8 cellular contexts compared by ENCODE assay signal in the genomic region with DNA sequence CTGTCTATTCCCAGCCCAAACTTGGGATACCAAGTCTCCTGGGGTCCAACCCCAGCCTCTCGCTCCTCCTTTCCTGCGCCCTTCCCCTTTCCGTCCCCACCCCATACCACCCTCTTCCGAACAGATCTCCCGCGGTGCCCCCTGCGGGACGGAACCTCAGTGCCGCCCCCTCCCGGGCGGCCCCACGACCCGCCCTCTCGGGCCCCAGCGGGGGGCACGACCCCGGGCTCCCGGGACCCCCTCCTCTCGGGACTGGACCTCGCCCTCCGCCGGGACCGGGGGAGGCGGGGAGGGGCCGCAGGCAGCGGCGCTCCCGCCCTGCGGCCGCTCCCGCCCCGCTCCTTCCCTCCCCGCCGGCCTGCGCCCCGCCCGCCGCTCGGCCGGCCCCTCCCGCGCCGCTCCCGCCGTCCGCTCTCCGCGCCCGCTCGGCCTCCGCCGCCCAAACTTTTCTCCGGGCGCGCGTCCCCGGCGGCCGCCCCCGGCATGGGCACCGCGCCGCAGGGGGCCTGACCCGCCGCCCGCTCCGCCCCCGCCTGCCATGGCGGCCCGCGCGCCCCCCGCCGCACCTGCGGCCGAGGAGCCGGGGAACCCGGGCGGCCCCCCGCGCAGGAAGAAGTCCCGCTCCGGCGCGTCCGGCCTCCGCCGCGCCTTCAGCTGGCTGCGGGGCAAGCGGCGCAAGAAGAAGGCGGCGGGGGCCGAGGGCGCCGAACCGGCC. TPM values are rescaled to one million over a fixed set of nuclear protein-coding genes. Genes with fewer than 3 reads are reported as not detected.
DNase-seq lines count a peak whose midpoint lies in the region; ATAC-seq and TF ChIP-seq lines count a peak whose summit lies in the region.

No MANE protein-coding gene starts in this region.

- H3K4me1 ChIP-seq in Peyer's patch = peaks cover 0 to 31% (median 8%) of the 10 kb centered on the region in 4 donors

- H3K27ac ChIP-seq in Peyer's patch (peak overlapping the region; percentile 49 to 98 (median 96)), epithelial cell of prostate (peak overlapping the region; percentile 93)

- H3K4me1 Mint-ChIP-seq in naive B cell = peaks cover 0 to 7% (median 0%) of the 10 kb centered on the region in 3 donors

- TF ChIP-seq POLR2A in Peyer's patch (IDR thresholded peaks at IDR 0.05) = peak in 1 of 2 donors; percentile 32

- H3K27me3 ChIP-seq in Peyer's patch = no peaks in the 10 kb centered on the region

- H3K36me3 ChIP-seq in Peyer's patch = peaks cover 0 to 3% (median 0%) of the 10 kb centered on the region in 3 donors

- H3K27me3 Mint-ChIP-seq in naive B cell = peaks cover 18 to 52% (median 30%) of the 10 kb centered on the region in 3 donors

- H3K4me3 Mint-ChIP-seq in naive B cell = peak overlapping the region; percentile 62 to 86 (median 78)

- peak in 4 of 6 experiments; percentile 9 to 44 (median 40) for TF ChIP-seq CTCF in Peyer's patch (IDR thresholded peaks at IDR 0.05)

- peak overlapping the region; percentile 52 to 86 (median 64) for H3K4me3 ChIP-seq in Peyer's patch

- ATAC-seq in naive B cell (ENCODE audit: low read depth in 2 of 2) (peak; percentile 21 to 35), GM18868 (IDR thresholded peaks at IDR 0.05; ENCODE audit: unreplicated experiment) (no peak), HG03135 (IDR thresholded peaks at IDR 0.05; ENCODE audit: unreplicated experiment) (no peak)

- no peaks in the 10 kb centered on the region for H3K36me3 Mint-ChIP-seq in naive B cell

- no peak overlapping the region for H3K27ac Mint-ChIP-seq in naive B cell

- H3K9me3 ChIP-seq in Peyer's patch = no peaks in the 10 kb centered on the region

- no peaks in the 10 kb centered on the region for H3K9me3 Mint-ChIP-seq in naive B cell

- DNase-seq in NCI-H82 (lab: John Stamatoyannopoulos, UW) (peak; percentile 28), NCI-H82 treated with DMSO at 0.1 percent for 48 hours (lab: John Stamatoyannopoulos, UW; ENCODE audit: unreplicated experiment) (no peak), Peyer's patch (peak in 1 of 3 donors; percentile 81), epithelial cell of prostate (ENCODE audit: low read depth, low spot score) (no peak), naive B cell (no peak), GM19240 (ENCODE audit: insufficient read length, low spot score) (no peak)

RNA-seq across cellular contexts. Expression of a gene that starts 39.0 kb away (rescaled TPM):
- total RNA-seq in Peyer's patch = 10 to 100 TPM in 1 of 4 donors, 1 to 10 TPM in 3; 8.3 to 19.8 (median 9.2) TPM
- polyA plus RNA-seq in naive B cell (ENCODE audit: low read depth in 6 of 6) = not detected

Comparison
In these comparisons a context has a peak if more than half of its experiments do, and no peak if none do; other contexts are left out.
1. ATAC-seq: peak in naive B cell (2 of 2); none in GM18868 (single experiment) and HG03135 (single experiment).